22 cellular contexts compared by ENCODE assay signal in the genomic region with DNA sequence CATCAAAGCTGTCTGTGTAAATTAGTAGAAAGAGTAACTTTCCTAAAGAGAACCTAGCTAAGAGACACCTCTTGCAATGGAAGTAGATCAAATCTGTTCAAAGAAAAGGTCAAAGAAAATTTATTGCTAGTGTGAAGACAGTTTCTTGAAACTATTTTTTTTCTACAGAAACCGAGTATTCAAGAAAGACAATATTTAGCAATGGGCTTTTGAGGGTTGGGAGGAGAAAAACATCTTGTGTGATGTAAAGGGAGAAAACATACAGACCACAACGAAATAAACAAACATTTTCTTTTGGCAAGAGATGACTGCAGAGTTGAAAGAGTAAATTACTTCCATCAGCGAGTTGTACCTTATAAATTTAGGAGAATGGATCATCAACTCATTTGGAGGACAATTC.
"Had no signal": no experiment of that assay in that cellular context is flagged by ENCODE, and none has a peak within 500 bp of the region (broad histone marks: within the 10 kb centered on the region; RNA-seq: fewer than 3 reads in every experiment).

No MANE protein-coding gene starts in this region.

- DNase-seq: activated CD4-positive, alpha-beta memory T cell treated with anti-CD3 and anti-CD28 coated beads for 36 hours; activated CD4-positive, alpha-beta T cell treated with anti-CD3 and anti-CD28 coated beads, Interleukin-2, amount 10 ng/mL, durations not matched to agents 24 days and 14 days; activated CD4-positive, CD25-positive, alpha-beta regulatory T cell treated with anti-CD3 and anti-CD28 coated beads, Interleukin-2, amount 50 U/mL, for 72 hours; activated CD8-positive, alpha-beta memory T cell treated with anti-CD3 and anti-CD28 coated beads, Interleukin-2, amount 50 U/mL, for 4 hours; activated effector memory CD4-positive, alpha-beta T cell treated with anti-CD3 and anti-CD28 coated beads, Interleukin-2, amount 50 U/mL, for 16 hours; activated naive CD4-positive, alpha-beta T cell treated with anti-CD3 and anti-CD28 coated beads for 36 hours; activated naive CD8-positive, alpha-beta T cell treated with anti-CD3 and anti-CD28 coated beads, Interleukin-2, amount 10 ng/mL, durations not matched to agents 7 days and 5 days; activated T-cell treated with anti-CD3 and anti-CD28 coated beads, Interleukin-2, amount 50 U/mL, for 1 hour; cerebellar nuclear complex; colonic mucosa; effector CD8-positive, alpha-beta T cell; left ventricle myocardium inferior; mesendoderm; mucosa of descending colon; right cardiac atrium; stimulated activated CD4-positive, alpha-beta T cell treated with anti-CD3 and anti-CD28 coated beads, Interleukin-15, amount 100 ng/mL, for 24 hours; stimulated activated CD4-positive, alpha-beta T cell treated with anti-CD3 and anti-CD28 coated beads, Interleukin-2, amount 100 ng/mL, for 24 hours; stimulated activated naive B cell treated with anti-CD40 and anti-IgM and Interleukin-4, amounts not matched to agents 10 μg/mL and 1 μg/mL and 100 μg/mL, for 72 hours; stomach; tibial artery; upper lobe of right lung had no signal

- ATAC-seq: mucosa of descending colon; natural killer cell treated with Interleukin-12 subunit alpha and Interleukin-12 subunit beta and Interleukin-15 and Interleukin-18, amount 100 ng/mL, for 72 hours; right cardiac atrium; stimulated activated naive B cell treated with anti-CD40 and anti-IgM and Interleukin-4, amounts not matched to agents 10 μg/mL and 1 μg/mL and 100 μg/mL, for 72 hours; upper lobe of right lung had no signal
